9 cellular contexts compared by ENCODE assay signal in genomic region chr14:52315355-52315718, GRCh38. TPM values are rescaled to one million over a fixed set of nuclear protein-coding genes. Genes with fewer than 3 reads are reported as not detected.
DNase-seq lines count a peak whose midpoint lies in the region; TF ChIP-seq lines count a peak whose summit lies in the region.
"Had no signal": no experiment of that assay in that cellular context is flagged by ENCODE, and none has a peak within 500 bp of the region (broad histone marks: within the 10 kb centered on the region; RNA-seq: fewer than 3 reads in every experiment).

No MANE protein-coding gene starts in this region.

- H3K27ac ChIP-seq in thymus (ENCODE audit: low read depth): no peak overlapping the region
- H3K27ac ChIP-seq: KMS-11 had no signal

- H3K4me3 ChIP-seq in kidney epithelial cell (ENCODE audit: low read depth, low read length): peak overlapping the region; percentile 57
- H3K4me3 ChIP-seq in thymus (ENCODE audit: low read length): peak overlapping the region; percentile 54

- peak; percentile 24 to 32 for DNase-seq in activated CD4-positive, alpha-beta T cell treated with anti-CD3 and anti-CD28 coated beads for 4 hours
- DNase-seq in activated CD4-positive, alpha-beta T cell treated with anti-CD3 and anti-CD28 coated beads for 1 hour: no peak
- DNase-seq in kidney epithelial cell (ENCODE audit: low read depth) (no peak), NAMALWA (ENCODE audit: low spot score) (no peak), NCI-H1694 (lab: John Stamatoyannopoulos, UW) (no peak), DMS 273 (lab: John Stamatoyannopoulos, UW; ENCODE audit: unreplicated experiment) (no peak)

- peaks cover 15% of the 10 kb centered on the region for H3K4me1 ChIP-seq in thymus (ENCODE audit: control insufficient read depth, insufficient read depth, low read length)

- H3K9me3 Mint-ChIP-seq in activated naive CD8-positive, alpha-beta T cell (ENCODE audit: low read depth): no peaks in the 10 kb centered on the region

- peak overlapping the region; percentile 99 for H3K4me3 Mint-ChIP-seq in activated naive CD8-positive, alpha-beta T cell

- H3K27ac Mint-ChIP-seq in activated naive CD8-positive, alpha-beta T cell: peak overlapping the region; percentile 98

- H3K36me3 ChIP-seq in kidney epithelial cell (ENCODE audit: control insufficient read depth, insufficient read depth, low read length) (no peaks in the 10 kb centered on the region), thymus (ENCODE audit: control insufficient read depth, insufficient read depth) (no peaks in the 10 kb centered on the region)

- TF ChIP-seq CTCF in kidney epithelial cell (IDR thresholded peaks at IDR 0.05; ENCODE audit: insufficient read depth, low read length, poor library complexity, severe bottlenecking): no peak

- peaks cover 14% of the 10 kb centered on the region for H3K36me3 Mint-ChIP-seq in activated naive CD8-positive, alpha-beta T cell

- 3% methylated on average over 11 of the region's 11 CpGs for WGBS in thymus

- H3K9me3 ChIP-seq in thymus (ENCODE audit: control insufficient read depth): no peaks in the 10 kb centered on the region

- no peaks in the 10 kb centered on the region for H3K27me3 Mint-ChIP-seq in activated naive CD8-positive, alpha-beta T cell

- H3K27me3 ChIP-seq in kidney epithelial cell (ENCODE audit: control insufficient read depth, insufficient read depth, low read length) (no peaks in the 10 kb centered on the region), thymus (ENCODE audit: control insufficient read depth, insufficient read depth) (peaks cover 3% of the 10 kb centered on the region)

- H3K4me1 Mint-ChIP-seq in activated naive CD8-positive, alpha-beta T cell (ENCODE audit: low read depth): peaks cover 91% of the 10 kb centered on the region

RNA-seq across cellular contexts. Expression of gene PTGER2, which starts 1.2 kb away (rescaled TPM):
- 0.46 and 1.4 TPM in 2 replicates for total RNA-seq in kidney epithelial cell
- 1.4 TPM for polyA plus RNA-seq in thymus

RNA-seq across cellular contexts. Expression of gene PTGDR, which starts 47.8 kb away (rescaled TPM):
- total RNA-seq in kidney epithelial cell: not detected in 2 replicates
- 0.73 TPM for polyA plus RNA-seq in thymus

Comparison
In these comparisons a context has a peak if more than half of its experiments do, and no peak if none do; other contexts are left out.
1. DNase-seq: peak in activated CD4-positive, alpha-beta T cell treated with anti-CD3 and anti-CD28 coated beads for 4 hours (2 of 2); none in activated CD4-positive, alpha-beta T cell treated with anti-CD3 and anti-CD28 coated beads for 1 hour (single experiment), kidney epithelial cell (single experiment), NAMALWA (single experiment), NCI-H1694 (single experiment) and DMS 273 (single experiment).